Comparison of ENCODE assay signal across 1 cellular context in genomic region chr17:45269912-45270311, GRCh38.
A peak's percentile ranks its signal among the peaks of the same experiment; 100 is the strongest.
TF ChIP-seq lines count a peak whose summit lies in the region.

No MANE protein-coding gene starts in this region.

TF ChIP-seq in GM12878, 131 proteins besides CTCF, POLR2A, EP300 and RAD21:
- TF ChIP-seq RUNX3 (IDR thresholded peaks at IDR 0.05; ENCODE audit: low read length) (peak; percentile 15; the same call in 1 of the 2 replicates), KLF5 (IDR thresholded peaks at IDR 0.05; ENCODE audit: partially characterized antibody) (no peak)
